In genomic region chr2:215375467-215375830, GRCh38 we compare ENCODE assay signal across 1 cellular context.
TF ChIP-seq lines count a peak whose summit lies in the region.

No MANE protein-coding gene starts in this region.

TF ChIP-seq in HepG2, 621 proteins besides CTCF, POLR2A, EP300 and RAD21 (continued from another document):
- TF ChIP-seq POLR2G (IDR thresholded peaks at IDR 0.05; ENCODE audit: low read depth, low read length), result peak; percentile 51; the same call in 1 of the 2 replicates
- TF ChIP-seq TCF7 (IDR thresholded peaks at IDR 0.05; ENCODE audit: low read depth), result no peak
